ENCODE assay signal across 9 cellular contexts in the genomic region with DNA sequence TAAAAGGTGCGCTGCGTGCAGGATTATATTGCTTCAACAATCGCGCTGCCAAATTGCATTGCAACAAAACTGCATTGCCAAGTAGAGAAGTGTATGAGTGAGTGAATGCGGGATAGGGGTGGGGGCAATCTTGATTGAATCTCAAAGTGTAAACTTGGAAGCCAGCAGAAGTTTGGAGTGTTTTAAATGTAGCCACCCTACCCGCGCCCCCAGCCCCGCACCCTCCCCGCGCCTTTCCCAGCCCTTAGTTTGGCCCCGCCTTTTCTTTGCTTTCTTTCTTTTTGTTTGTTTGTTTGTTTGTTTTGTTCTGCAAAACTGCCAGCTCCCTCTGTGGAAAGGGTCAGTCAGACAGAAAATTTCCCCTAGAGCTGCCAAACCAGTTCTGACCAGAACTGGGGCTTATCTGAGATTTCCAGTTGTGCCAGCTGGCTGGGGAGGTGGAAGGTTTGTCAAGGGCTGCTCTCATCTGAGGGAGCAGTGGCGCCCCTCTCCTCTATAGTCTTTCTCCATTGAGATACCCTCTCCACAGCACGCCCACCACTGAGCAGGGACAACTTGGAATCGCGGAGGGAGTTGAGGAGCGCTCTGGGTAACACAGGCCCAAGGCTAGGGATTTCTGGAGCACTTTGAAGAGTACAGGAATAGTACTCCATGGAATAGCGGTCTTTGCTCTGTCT. TPM values are rescaled to one million over a fixed set of nuclear protein-coding genes. Genes with fewer than 3 reads are reported as not detected.
DNase-seq lines count a peak whose midpoint lies in the region; ATAC-seq, FAIRE-seq and TF ChIP-seq lines count a peak whose summit lies in the region.
"Had no signal": no experiment of that assay in that cellular context is flagged by ENCODE, and none has a peak within 500 bp of the region (broad histone marks: within the 10 kb centered on the region; RNA-seq: fewer than 3 reads in every experiment).

No MANE protein-coding gene starts in this region.

- no TSS peak for BruUV-seq in MCF 10A (replicated peaks; lab: Mats Ljungman, UMichigan)

- H3K23ac ChIP-seq in mesendoderm (ENCODE audit: low read length), result no peak overlapping the region

- FAIRE-seq in urothelium cell line (lab: Jason Lieb, UNC) (no peak), GM12892 (lab: Jason Lieb, UNC) (no peak)
- FAIRE-seq: GM12878 had no signal

- CTCF ChIA-PET in MCF 10A (lab: Yijun Ruan, JAX), result interaction anchor here (0.5 to 0.6 kb wide), 2 partner anchors 306 to 666 kb away, joined by 3 read pairs; a partner anchor contains a TSS

- DNase-seq in breast epithelium (ENCODE audit: low spot score in 2 of 2), result no peak
- no peak for DNase-seq in MCF 10A (ENCODE audit: unreplicated experiment)
- DNase-seq in brain microvascular endothelial cell, result no peak
- peak; percentile 32 for DNase-seq in mesendoderm
- DNase-seq in urothelium cell line (ENCODE audit: low spot score), result peak; percentile 13
- DNase-seq in stimulated activated CD4-positive, alpha-beta T cell treated with anti-CD3 and anti-CD28 coated beads, Interleukin-12 subunit alpha, Interleukin-12 subunit beta, amount 100 ng/mL, for 4 hours, result no peak
- no peak for DNase-seq in GM12892 (ENCODE audit: insufficient read length)

- H2BK15ac ChIP-seq in mesendoderm (replicated peaks; ENCODE audit: low read depth), result no peak overlapping the region

- H2AK5ac ChIP-seq in mesendoderm (ENCODE audit: low read length), result no peak overlapping the region

- TF ChIP-seq CTCF in breast epithelium (IDR thresholded peaks at IDR 0.05), result no peak
- TF ChIP-seq CTCF in MCF 10A (IDR thresholded peaks at IDR 0.05; ENCODE audit: unreplicated experiment), result no peak
- TF ChIP-seq CTCF in brain microvascular endothelial cell (IDR thresholded peaks at IDR 0.05; ENCODE audit: low read depth, low read length, missing control alignments), result no peak

- H3K36me3 Mint-ChIP-seq in MCF 10A (ENCODE audit: insufficient read depth, unreplicated experiment), result no peaks in the 10 kb centered on the region

- H3K9me3 Mint-ChIP-seq in MCF 10A (ENCODE audit: unreplicated experiment), result no peaks in the 10 kb centered on the region

- peak overlapping the region; percentile 34 for H3K56ac ChIP-seq in mesendoderm (ENCODE audit: low read length)

- H4K5ac ChIP-seq in mesendoderm (ENCODE audit: low read length), result no peak overlapping the region

- no peak overlapping the region for H3K18ac ChIP-seq in mesendoderm (ENCODE audit: low read length)

- peak overlapping the region; percentile 35 for H3K4me2 ChIP-seq in mesendoderm (ENCODE audit: low read length)

- no peak overlapping the region for H3K4ac ChIP-seq in mesendoderm (ENCODE audit: low read depth, low read length)

- POLR2A ChIA-PET in MCF 10A (lab: Yijun Ruan, JAX), result no interaction called here

- peak overlapping the region; percentile 85 to 90 (median 89) for H3K4me3 ChIP-seq in breast epithelium
- H3K4me3 ChIP-seq in brain microvascular endothelial cell (ENCODE audit: low read depth, low read length), result peak overlapping the region; percentile 56
- peak overlapping the region; percentile 61 for H3K4me3 ChIP-seq in mesendoderm (ENCODE audit: low read length)
- H3K4me3 ChIP-seq: GM12878 had no signal

- WGBS in mesendoderm (ENCODE audit: extremely low coverage, insufficient coverage, low lambda C conversion rate), result no CpG with 5 or more reads among the region's 17 CpGs

- H3K9ac ChIP-seq in mesendoderm (ENCODE audit: low read length), result peak overlapping the region; percentile 35

- no peaks in the 10 kb centered on the region for H3K79me1 ChIP-seq in mesendoderm (ENCODE audit: low read length)

- H2BK5ac ChIP-seq in mesendoderm (ENCODE audit: low read length), result no peak overlapping the region

- ATAC-seq in GM18498 (IDR thresholded peaks at IDR 0.05; ENCODE audit: unreplicated experiment), result no peak
- ATAC-seq: GM12878 had no signal

- H3K9me3 ChIP-seq in breast epithelium, result no peaks in the 10 kb centered on the region

- H3K27me3 ChIP-seq in breast epithelium (no peaks in the 10 kb centered on the region), brain microvascular endothelial cell (replicated peaks) (no peaks in the 10 kb centered on the region), mesendoderm (ENCODE audit: insufficient read depth, low read length, poor library complexity) (no peaks in the 10 kb centered on the region)

- H3K4me3 Mint-ChIP-seq in MCF 10A (ENCODE audit: unreplicated experiment), result no peak overlapping the region

- TF ChIP-seq POLR2A in breast epithelium (IDR thresholded peaks at IDR 0.05) (no peak), GM12892 (IDR thresholded peaks at IDR 0.05; ENCODE audit: low read depth, low read length) (no peak)

- H3K27ac ChIP-seq in breast epithelium (peak overlapping the region in 1 of 2 donors; percentile 81), brain microvascular endothelial cell (no peak overlapping the region), mesendoderm (ENCODE audit: low read depth, low read length) (no peak overlapping the region)

- no peaks in the 10 kb centered on the region for H3K36me3 ChIP-seq in breast epithelium
- H3K36me3 ChIP-seq in brain microvascular endothelial cell (replicated peaks), result no peaks in the 10 kb centered on the region
- H3K36me3 ChIP-seq in mesendoderm (ENCODE audit: control insufficient read depth, insufficient read depth, low read length), result no peaks in the 10 kb centered on the region

- H2BK120ac ChIP-seq in mesendoderm (ENCODE audit: low read depth, low read length), result no peak overlapping the region

- no peak overlapping the region for H4K8ac ChIP-seq in mesendoderm (ENCODE audit: low read depth, low read length)

- intact Hi-C loops in breast epithelium (cut with DNase I; ENCODE audit: low total_unique reads) (no loop called here), MCF 10A (cut with micrococcal nuclease) (no loop called here)

- in situ Hi-C loops in brain microvascular endothelial cell (cut with HindIII; ENCODE audit: low pct_ligation_motif_present, low sequenced_read_pairs), result no loop called here

- H3K4me1 ChIP-seq in breast epithelium, result peaks cover 0 to 7% of the 10 kb centered on the region in 2 donors
- peaks cover 3% of the 10 kb centered on the region for H3K4me1 ChIP-seq in mesendoderm (ENCODE audit: control insufficient read depth, low read depth, low read length)

- H3K27me3 Mint-ChIP-seq in MCF 10A (ENCODE audit: insufficient read depth, unreplicated experiment), result peaks cover 28% of the 10 kb centered on the region

- no peak overlapping the region for H3K27ac Mint-ChIP-seq in MCF 10A (ENCODE audit: low read depth, unreplicated experiment)

- H3K4me1 Mint-ChIP-seq in MCF 10A (ENCODE audit: insufficient read depth, unreplicated experiment), result no peaks in the 10 kb centered on the region

- no peaks in the 10 kb centered on the region for H3K79me2 ChIP-seq in mesendoderm (ENCODE audit: control insufficient read depth, insufficient read depth, low read length)

RNA-seq across cellular contexts. Expression of a gene that starts 0.7 kb away (rescaled TPM):
- total RNA-seq in breast epithelium (1 to 10 TPM; 3.2 to 7.3 (median 5.9) TPM), MCF 10A (2022) (not detected in 2 replicates)
- polyA plus RNA-seq in mesendoderm (2013, experiment 1 of 2), result 7.6 TPM
- polyA plus RNA-seq in mesendoderm (2013, experiment 2 of 2), result 9.2 TPM
- 0.32 TPM for polyA plus RNA-seq in GM12892 (2012; ENCODE audit: missing spikeins)
- total RNA-seq: GM12878 had no signal

Comparison
In these comparisons a context has a peak if more than half of its experiments do, and no peak if none do; other contexts are left out.
1. DNase-seq: peak in mesendoderm (single experiment) and urothelium cell line (single experiment); none in breast epithelium (0 of 2), MCF 10A (single experiment), brain microvascular endothelial cell (single experiment), stimulated activated CD4-positive, alpha-beta T cell treated with anti-CD3 and anti-CD28 coated beads, Interleukin-12 subunit alpha, Interleukin-12 subunit beta, amount 100 ng/mL, for 4 hours (single experiment) and GM12892 (single experiment).
2. Peak in every context shown above with its lines, with median percentiles within 50 percentile points of each other: H3K4me3 ChIP-seq.